Comparison of ENCODE assay signal across 5 cellular contexts in genomic region chr7:76560157-76560556, GRCh38. TPM values are rescaled to one million over a fixed set of nuclear protein-coding genes. Genes with fewer than 3 reads are reported as not detected.
"Had no signal": no experiment of that assay in that cellular context is flagged by ENCODE, and none has a peak within 500 bp of the region (broad histone marks: within the 10 kb centered on the region; RNA-seq: fewer than 3 reads in every experiment).

No MANE protein-coding gene starts in this region.

RNA-seq across cellular contexts. Expression of gene SPDYE16, which starts 17.1 kb away (rescaled TPM):
- total RNA-seq: GM23338, H1, H7, HT1080, IMR-90 had no signal
- polyA plus RNA-seq: H1, IMR-90 had no signal

RNA-seq across cellular contexts. Expression of gene UPK3B, which starts 49.8 kb away (rescaled TPM):
- total RNA-seq: HT1080, IMR-90 had no signal
